In genomic region chr17:75135452-75135851, GRCh38 we compare ENCODE assay signal across 19 cellular contexts. TPM values are rescaled to one million over a fixed set of nuclear protein-coding genes. Genes with fewer than 3 reads are reported as not detected.
DNase-seq lines count a peak whose midpoint lies in the region; ATAC-seq and TF ChIP-seq lines count a peak whose summit lies in the region.
"Had no signal": no experiment of that assay in that cellular context is flagged by ENCODE, and none has a peak within 500 bp of the region (broad histone marks: within the 10 kb centered on the region; RNA-seq: fewer than 3 reads in every experiment).

No MANE protein-coding gene starts in this region.

- H3K36me3 Mint-ChIP-seq in activated naive CD4-positive, alpha-beta T cell treated with anti-CD3 and anti-CD28 coated beads, Interleukin-2, amount 10 ng/mL, durations not matched to agents 7 days and 5 days = peaks cover 35% of the 10 kb centered on the region
- H3K36me3 Mint-ChIP-seq in T-helper 17 cell (ENCODE audit: low read depth) = no peaks in the 10 kb centered on the region
- H3K36me3 Mint-ChIP-seq in stimulated activated effector memory CD8-positive, alpha-beta T cell treated with anti-CD3 and anti-CD28 coated beads, Interleukin-12 subunit alpha, Interleukin-12 subunit beta, amount 100 ng/mL, for 72 hours = peaks cover 46% of the 10 kb centered on the region

- peaks cover 0 to 12% (median 3%) of the 10 kb centered on the region in 4 donors for H3K4me1 ChIP-seq in tibial artery

- peak overlapping the region; percentile 28 for H3K27ac Mint-ChIP-seq in activated naive CD4-positive, alpha-beta T cell treated with anti-CD3 and anti-CD28 coated beads, Interleukin-2, amount 10 ng/mL, durations not matched to agents 7 days and 5 days
- peak overlapping the region; percentile 43 for H3K27ac Mint-ChIP-seq in T-helper 17 cell
- H3K27ac Mint-ChIP-seq in stimulated activated effector memory CD8-positive, alpha-beta T cell treated with anti-CD3 and anti-CD28 coated beads, Interleukin-12 subunit alpha, Interleukin-12 subunit beta, amount 100 ng/mL, for 72 hours = peak overlapping the region; percentile 61
- H3K27ac Mint-ChIP-seq: dendritic cell treated with granulocyte-macrophage colony-stimulating factor and Interleukin-4, amounts not matched to agents 40 ng/mL and 50 ng/mL, for 4 days; stimulated activated naive B cell treated with anti-CD40 and anti-IgM and Interleukin-4, amounts not matched to agents 10 μg/mL and 1 μg/mL and 100 μg/mL, for 72 hours had no signal

- no peak for TF ChIP-seq CTCF in tibial artery (IDR thresholded peaks at IDR 0.05)

- no peak for ATAC-seq in T-helper 17 cell
- no peak for ATAC-seq in stimulated activated effector memory CD8-positive, alpha-beta T cell treated with anti-CD3 and anti-CD28 coated beads, Interleukin-12 subunit alpha, Interleukin-12 subunit beta, amount 100 ng/mL, for 72 hours
- ATAC-seq: stimulated activated naive B cell treated with anti-CD40 and anti-IgM and Interleukin-4, amounts not matched to agents 10 μg/mL and 1 μg/mL and 100 μg/mL, for 72 hours had no signal

- no peaks in the 10 kb centered on the region for H3K36me3 ChIP-seq in tibial artery

- no peaks in the 10 kb centered on the region for H3K9me3 ChIP-seq in T-helper 17 cell (ENCODE audit: control insufficient read depth, low read length, poor library complexity, severe bottlenecking)
- no peaks in the 10 kb centered on the region for H3K9me3 ChIP-seq in tibial artery
- H3K9me3 ChIP-seq: MG63, SK-N-SH had no signal

- CTCF ChIA-PET in activated naive CD4-positive, alpha-beta T cell treated with anti-CD3 and anti-CD28 coated beads, Interleukin-2, amount 10 ng/mL, durations not matched to agents 7 days and 5 days (lab: Charles Lee) = no interaction called here

- no peaks in the 10 kb centered on the region for H3K9me3 Mint-ChIP-seq in activated naive CD4-positive, alpha-beta T cell treated with anti-CD3 and anti-CD28 coated beads, Interleukin-2, amount 10 ng/mL, durations not matched to agents 7 days and 5 days
- H3K9me3 Mint-ChIP-seq in stimulated activated effector memory CD8-positive, alpha-beta T cell treated with anti-CD3 and anti-CD28 coated beads, Interleukin-12 subunit alpha, Interleukin-12 subunit beta, amount 100 ng/mL, for 72 hours = no peaks in the 10 kb centered on the region
- H3K9me3 Mint-ChIP-seq: CD8-positive, alpha-beta memory T cell; dendritic cell treated with granulocyte-macrophage colony-stimulating factor and Interleukin-4, amounts not matched to agents 40 ng/mL and 50 ng/mL, for 4 days; stimulated activated naive B cell treated with anti-CD40 and anti-IgM and Interleukin-4, amounts not matched to agents 10 μg/mL and 1 μg/mL and 100 μg/mL, for 72 hours had no signal

- peaks cover 27% of the 10 kb centered on the region for H3K4me1 Mint-ChIP-seq in activated naive CD4-positive, alpha-beta T cell treated with anti-CD3 and anti-CD28 coated beads, Interleukin-2, amount 10 ng/mL, durations not matched to agents 7 days and 5 days
- peaks cover 8% of the 10 kb centered on the region for H3K4me1 Mint-ChIP-seq in T-helper 17 cell
- H3K4me1 Mint-ChIP-seq in stimulated activated effector memory CD8-positive, alpha-beta T cell treated with anti-CD3 and anti-CD28 coated beads, Interleukin-12 subunit alpha, Interleukin-12 subunit beta, amount 100 ng/mL, for 72 hours = peaks cover 4% of the 10 kb centered on the region

- no peak for DNase-seq in activated naive CD4-positive, alpha-beta T cell treated with anti-CD3 and anti-CD28 coated beads, Interleukin-2, amount 10 ng/mL, durations not matched to agents 7 days and 5 days
- no peak for DNase-seq in activated naive CD4-positive, alpha-beta T cell (lab: John Stamatoyannopoulos, UW)
- DNase-seq in T-helper 17 cell (no peak), epithelial cell of prostate (ENCODE audit: low read depth, low spot score) (no peak), NCI-H187 (lab: John Stamatoyannopoulos, UW) (no peak), hepatic stellate cell (ENCODE audit: low spot score) (no peak), tibial artery (no peak)
- no peak for DNase-seq in stimulated activated effector memory CD8-positive, alpha-beta T cell treated with anti-CD3 and anti-CD28 coated beads, Interleukin-12 subunit alpha, Interleukin-12 subunit beta, amount 100 ng/mL, for 72 hours (ENCODE audit: low spot score in 2 of 2)
- DNase-seq: activated CD4-positive, alpha-beta T cell treated with anti-CD3 and anti-CD28 coated beads, Interleukin-2, amount 50 U/mL, for 48 hours; CD8-positive, alpha-beta memory T cell; HCEC 1CT; MG63; NCI-H1930; NCI-H510A; SK-N-SH; stimulated activated naive B cell treated with anti-CD40 and anti-IgM and Interleukin-4, amounts not matched to agents 10 μg/mL and 1 μg/mL and 100 μg/mL, for 72 hours had no signal

- no peaks in the 10 kb centered on the region for H3K27me3 Mint-ChIP-seq in activated naive CD4-positive, alpha-beta T cell treated with anti-CD3 and anti-CD28 coated beads, Interleukin-2, amount 10 ng/mL, durations not matched to agents 7 days and 5 days
- no peaks in the 10 kb centered on the region for H3K27me3 Mint-ChIP-seq in T-helper 17 cell
- H3K27me3 Mint-ChIP-seq: dendritic cell treated with granulocyte-macrophage colony-stimulating factor and Interleukin-4, amounts not matched to agents 40 ng/mL and 50 ng/mL, for 4 days; stimulated activated naive B cell treated with anti-CD40 and anti-IgM and Interleukin-4, amounts not matched to agents 10 μg/mL and 1 μg/mL and 100 μg/mL, for 72 hours had no signal

- H3K4me3 Mint-ChIP-seq in activated naive CD4-positive, alpha-beta T cell treated with anti-CD3 and anti-CD28 coated beads, Interleukin-2, amount 10 ng/mL, durations not matched to agents 7 days and 5 days = no peak overlapping the region
- H3K4me3 Mint-ChIP-seq in T-helper 17 cell = no peak overlapping the region
- no peak overlapping the region for H3K4me3 Mint-ChIP-seq in stimulated activated effector memory CD8-positive, alpha-beta T cell treated with anti-CD3 and anti-CD28 coated beads, Interleukin-12 subunit alpha, Interleukin-12 subunit beta, amount 100 ng/mL, for 72 hours
- H3K4me3 Mint-ChIP-seq: dendritic cell treated with granulocyte-macrophage colony-stimulating factor and Interleukin-4, amounts not matched to agents 40 ng/mL and 50 ng/mL, for 4 days; stimulated activated naive B cell treated with anti-CD40 and anti-IgM and Interleukin-4, amounts not matched to agents 10 μg/mL and 1 μg/mL and 100 μg/mL, for 72 hours had no signal

- intact Hi-C loops in tibial artery (cut with DNase I; ENCODE audit: low total_unique reads) = no loop called here

- peak overlapping the region; percentile 64 for H3K27ac ChIP-seq in epithelial cell of prostate
- no peak overlapping the region for H3K27ac ChIP-seq in tibial artery
- H3K27ac ChIP-seq: hepatocyte had no signal

- H3K27me3 ChIP-seq in tibial artery = no peaks in the 10 kb centered on the region
- H3K27me3 ChIP-seq: hepatocyte, MG63 had no signal

- H3K4me3 ChIP-seq in tibial artery = no peak overlapping the region
- H3K4me3 ChIP-seq: hepatocyte, MG63, skin epidermis had no signal

RNA-seq across cellular contexts. Expression of gene NT5C, which starts 3.9 kb away (rescaled TPM):
- total RNA-seq in T-helper 17 cell = 10 to 100 TPM; 20.6 to 29.8 TPM

RNA-seq across cellular contexts. Expression of gene JPT1, which starts 18.9 kb away (rescaled TPM):
- total RNA-seq in T-helper 17 cell = 10 to 100 TPM; 40.0 to 46.8 TPM

RNA-seq across cellular contexts. Expression of gene ARMC7, which starts 25.7 kb away (rescaled TPM):
- 1 to 10 TPM; 8.9 to 9.3 TPM for total RNA-seq in T-helper 17 cell

RNA-seq across cellular contexts. Expression of gene SUMO2, which starts 47.3 kb away (rescaled TPM):
- 100 to 1,000 TPM; 216 to 236 TPM for total RNA-seq in T-helper 17 cell

RNA-seq across cellular contexts. Expression of gene SLC16A5, which starts 47.7 kb away (rescaled TPM):
- 10 to 100 TPM; 11.7 to 14.9 TPM for total RNA-seq in T-helper 17 cell
